13 cellular contexts compared by ENCODE assay signal in the genomic region with DNA sequence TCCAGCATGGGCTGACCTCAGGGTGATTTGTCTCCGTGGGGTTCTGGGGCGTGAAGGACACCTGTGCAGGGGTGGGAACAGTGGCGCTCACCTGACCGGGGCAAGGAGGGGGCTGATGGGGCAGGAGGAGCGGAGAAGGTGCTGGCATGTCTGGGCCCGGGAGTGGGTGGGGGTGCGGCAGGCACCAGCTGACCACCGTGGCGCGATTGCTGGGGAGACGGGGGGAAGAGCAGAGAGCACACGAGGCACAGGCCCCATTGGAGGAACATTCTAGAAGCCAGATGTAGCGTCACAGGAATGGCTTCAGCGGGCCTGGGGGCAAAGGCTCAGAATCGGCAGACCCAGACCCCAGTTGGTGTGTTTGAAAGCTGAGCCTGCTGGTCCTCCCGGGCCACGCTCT. TPM values are rescaled to one million over a fixed set of nuclear protein-coding genes. Genes with fewer than 3 reads are reported as not detected.
DNase-seq lines count a peak whose midpoint lies in the region; ATAC-seq and TF ChIP-seq lines count a peak whose summit lies in the region.
"Had no signal": no experiment of that assay in that cellular context is flagged by ENCODE, and none has a peak within 500 bp of the region (broad histone marks: within the 10 kb centered on the region; RNA-seq: fewer than 3 reads in every experiment).

No MANE protein-coding gene starts in this region.

- H3K9me3 ChIP-seq in gastroesophageal sphincter: no peaks in the 10 kb centered on the region
- H3K9me3 ChIP-seq in neuronal stem cell (replicated peaks in 1 of 2; ENCODE audit: control insufficient read depth in 2 of 2, insufficient read depth in 1 of 2, low read depth in 1 of 2, low read length in 2 of 2): peaks cover 0 to 3% of the 10 kb centered on the region in 2 donors
- H3K9me3 ChIP-seq in transverse colon: no peaks in the 10 kb centered on the region
- H3K9me3 ChIP-seq: Caco-2 had no signal

- H2AK5ac ChIP-seq in neuronal stem cell (ENCODE audit: low read depth, low read length): no peak overlapping the region

- ATAC-seq in gastroesophageal sphincter: no peak
- ATAC-seq in GM18498 (IDR thresholded peaks at IDR 0.05; ENCODE audit: unreplicated experiment): no peak
- ATAC-seq in HG03196 (IDR thresholded peaks at IDR 0.05; ENCODE audit: unreplicated experiment): no peak
- ATAC-seq: GM23338, HCT116 had no signal

- no peak overlapping the region for H2BK15ac ChIP-seq in neuronal stem cell (ENCODE audit: low read length)

- no peak for TF ChIP-seq CTCF in gastroesophageal sphincter (IDR thresholded peaks at IDR 0.05)
- TF ChIP-seq CTCF in transverse colon (IDR thresholded peaks at IDR 0.05): no peak

- H2BK12ac ChIP-seq in neuronal stem cell (ENCODE audit: low read length): no peak overlapping the region

- WGBS in gastroesophageal sphincter (ENCODE audit: low coverage in 1 of 2), 2 donors: 20 to 100% methylated on average over 1 of the region's 17 CpGs
- WGBS in neuronal stem cell (ENCODE audit: extremely low coverage in 2 of 2, insufficient read length in 2 of 2, insufficient replicate concordance in 1 of 2), 2 donors: no CpG with 5 or more reads among the region's 17 CpGs
- 85% methylated on average over 17 of the region's 17 CpGs; no CpG with 5 or more reads in 1 of the 2 donors for WGBS in transverse colon (ENCODE audit: low coverage in 1 of 2), 2 donors

- TF ChIP-seq EP300 in gastroesophageal sphincter (IDR thresholded peaks at IDR 0.05): no peak
- no peak for TF ChIP-seq EP300 in transverse colon (IDR thresholded peaks at IDR 0.05; ENCODE audit: low read depth)

- TF ChIP-seq POLR2A in gastroesophageal sphincter (IDR thresholded peaks at IDR 0.05): no peak
- no peak for TF ChIP-seq POLR2A in transverse colon (IDR thresholded peaks at IDR 0.05)

- no peak overlapping the region for H3K14ac ChIP-seq in neuronal stem cell (ENCODE audit: low read length)

- peak; percentile 61 for DNase-seq in H7
- DNase-seq in neuronal stem cell (ENCODE audit: low spot score): no peak
- no peak for DNase-seq in transverse colon
- no peak for DNase-seq in inferior parietal cortex (ENCODE audit: extremely low spot score)
- DNase-seq: Caco-2; CD4-positive, alpha-beta T cell; HFFc6 had no signal

- H4K91ac ChIP-seq in neuronal stem cell (ENCODE audit: low read depth, low read length, poor library complexity): no peak overlapping the region

- no peak overlapping the region for H3K4me3 ChIP-seq in H7 (ENCODE audit: insufficient read depth, low read depth, low read length)
- no peak overlapping the region for H3K4me3 ChIP-seq in gastroesophageal sphincter
- H3K4me3 ChIP-seq in neuronal stem cell (ENCODE audit: low read length in 2 of 2): no peak overlapping the region
- no peak overlapping the region for H3K4me3 ChIP-seq in transverse colon
- H3K4me3 ChIP-seq: GM23338 had no signal

- peak overlapping the region; percentile 39 for H2BK5ac ChIP-seq in neuronal stem cell (ENCODE audit: low read length)

- H3K27me3 ChIP-seq in H7 (ENCODE audit: control insufficient read depth, insufficient read depth, low read length) (no peaks in the 10 kb centered on the region), gastroesophageal sphincter (peaks cover 31% of the 10 kb centered on the region), neuronal stem cell (ENCODE audit: control insufficient read depth in 3 of 3, insufficient read depth in 3 of 3, low read depth in 1 of 3, low read length in 3 of 3) (no peaks in the 10 kb centered on the region), transverse colon (peaks cover 12% of the 10 kb centered on the region)

- no peak overlapping the region for H3K9ac ChIP-seq in neuronal stem cell (ENCODE audit: low read depth, low read length, poor library complexity)

- peak overlapping the region; percentile 43 for H3K23ac ChIP-seq in neuronal stem cell (ENCODE audit: low read depth, low read length, poor library complexity)

- in situ Hi-C loops in transverse colon (cut with MboI; ENCODE audit: low pct_ligation_motif_present in 1 of 4, low pct_unique_long_range_greater_than_20kb in 1 of 4, low sequenced_read_pairs in 3 of 4): no loop called here

- H4K8ac ChIP-seq in neuronal stem cell (ENCODE audit: low read depth, low read length): no peak overlapping the region

- intact Hi-C loops in transverse colon (cut with DNase I; ENCODE audit: low total_unique reads): no loop called here

- no peak overlapping the region for H3K18ac ChIP-seq in neuronal stem cell (ENCODE audit: low read length)

- no peak overlapping the region for H3K4ac ChIP-seq in neuronal stem cell (ENCODE audit: low read length)

- H3K4me2 ChIP-seq in neuronal stem cell (ENCODE audit: insufficient read depth, low read length, poor library complexity, severe bottlenecking): no peak overlapping the region
- H3K4me2 ChIP-seq: GM23338 had no signal

- H2AFZ ChIP-seq in neuronal stem cell (ENCODE audit: low read length): no peak overlapping the region
- H2AFZ ChIP-seq: GM23338 had no signal

- no peak overlapping the region for H2BK120ac ChIP-seq in neuronal stem cell (ENCODE audit: low read depth, low read length)

- H3K4me1 ChIP-seq in gastroesophageal sphincter: peaks cover 3 to 100% (median 56%) of the 10 kb centered on the region in 3 donors
- peaks cover 10 to 25% of the 10 kb centered on the region in 2 donors for H3K4me1 ChIP-seq in neuronal stem cell (ENCODE audit: control insufficient read depth in 2 of 2, insufficient read depth in 1 of 2, low read depth in 1 of 2, low read length in 2 of 2)
- H3K4me1 ChIP-seq in transverse colon: peaks cover 13 to 64% (median 28%) of the 10 kb centered on the region in 4 donors

- H3K79me1 ChIP-seq in neuronal stem cell (ENCODE audit: low read depth, low read length): peaks cover 32% of the 10 kb centered on the region

- peak overlapping the region in 3 of 4 donors; percentile 94 to 98 (median 95) for H3K27ac ChIP-seq in gastroesophageal sphincter
- no peak overlapping the region for H3K27ac ChIP-seq in neuronal stem cell (replicated peaks; ENCODE audit: low read length)
- peak overlapping the region in 3 of 4 donors; percentile 82 to 92 (median 83) for H3K27ac ChIP-seq in transverse colon
- H3K27ac ChIP-seq: C4-2B had no signal

- H3K36me3 ChIP-seq in H7 (replicated peaks; ENCODE audit: control insufficient read depth, insufficient read depth, low read length): no peaks in the 10 kb centered on the region
- peaks cover 0 to 11% of the 10 kb centered on the region in 2 donors for H3K36me3 ChIP-seq in gastroesophageal sphincter
- H3K36me3 ChIP-seq in neuronal stem cell (replicated peaks in 1 of 2; ENCODE audit: control insufficient read depth in 2 of 2, insufficient read depth in 2 of 2, low read length in 2 of 2): peaks cover 0 to 6% of the 10 kb centered on the region in 2 donors
- H3K36me3 ChIP-seq in transverse colon: no peaks in the 10 kb centered on the region

RNA-seq across cellular contexts. Expression of a gene that starts 12.1 kb away (rescaled TPM):
- total RNA-seq in H7 (2014; rRNA removed; shearing (Covaris generic)): 24.8 and 27.3 TPM in 2 replicates
- total RNA-seq in gastroesophageal sphincter (100 to 1,000 TPM; 133 to 330 (median 173) TPM), transverse colon (10 to 100 TPM; 17.0 to 63.6 (median 39.5) TPM)
- polyA plus RNA-seq in neuronal stem cell (2013, experiment 1 of 2): 21.5 TPM
- polyA plus RNA-seq in neuronal stem cell (2013, experiment 2 of 2): 21.7 TPM
